Comparison of ENCODE assay signal across 11 cellular contexts in the genomic region with DNA sequence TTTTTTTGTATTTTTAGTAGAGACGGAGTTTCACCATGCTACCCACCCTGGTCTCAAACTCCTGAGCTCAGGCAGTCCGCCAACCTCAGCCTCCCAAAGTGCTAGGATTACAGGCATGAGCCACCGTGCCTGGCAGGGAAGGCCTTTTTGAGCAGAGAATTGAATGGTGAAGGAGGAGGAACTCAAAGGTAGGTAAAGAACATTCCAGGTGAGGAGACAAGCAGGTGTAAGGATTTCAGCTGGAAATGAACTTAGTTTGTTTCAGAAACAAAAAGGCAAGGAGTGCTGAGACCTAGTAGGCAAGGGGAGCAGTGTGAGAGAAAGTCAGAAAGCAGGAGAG. TPM values are rescaled to one million over a fixed set of nuclear protein-coding genes. Genes with fewer than 3 reads are reported as not detected.
DNase-seq lines count a peak whose midpoint lies in the region; ATAC-seq and TF ChIP-seq lines count a peak whose summit lies in the region.
"Had no signal": no experiment of that assay in that cellular context is flagged by ENCODE, and none has a peak within 500 bp of the region (broad histone marks: within the 10 kb centered on the region; RNA-seq: fewer than 3 reads in every experiment).

No MANE protein-coding gene starts in this region.

- H3K27me3 Mint-ChIP-seq in activated naive CD8-positive, alpha-beta T cell treated with anti-CD3 and anti-CD28 coated beads, Interleukin-2, amount 50 U/mL, for 24 hours = peaks cover 6% of the 10 kb centered on the region

- TF ChIP-seq CTCF in DND-41 (IDR thresholded peaks at IDR 0.05; ENCODE audit: borderline replicate concordance, extremely low read depth, low read length, poor library complexity, severe bottlenecking) = no peak
- no peak for TF ChIP-seq CTCF in HL-60 (IDR thresholded peaks at IDR 0.05; ENCODE audit: insufficient read depth, low read length)

- H3K4me2 ChIP-seq in DND-41 (ENCODE audit: insufficient read depth, low read length) = peak overlapping the region; percentile 92

- H3K9ac ChIP-seq in DND-41 (ENCODE audit: low read depth, low read length) = peak overlapping the region; percentile 60

- peaks cover 29% of the 10 kb centered on the region for H3K4me1 Mint-ChIP-seq in activated naive CD8-positive, alpha-beta T cell treated with anti-CD3 and anti-CD28 coated beads, Interleukin-2, amount 50 U/mL, for 24 hours

- WGBS in mesodermal cell (ENCODE audit: insufficient coverage in 2 of 2), 2 experiments = 14 to 40% methylated on average over 1 to 3 of the region's 3 CpGs

- H3K27ac ChIP-seq in DND-41 (ENCODE audit: low read length) (peak overlapping the region; percentile 58; the same call in 1 of the 2 replicates), HL-60 (replicated peaks) (no peak overlapping the region), mesodermal cell (ENCODE audit: low read depth, low read length, severe bottlenecking) (no peak overlapping the region)
- H3K27ac ChIP-seq: cardiac muscle cell had no signal

- no peaks in the 10 kb centered on the region for H3K27me3 ChIP-seq in DND-41 (ENCODE audit: insufficient read depth, low read length, poor library complexity)
- no peaks in the 10 kb centered on the region for H3K27me3 ChIP-seq in HL-60 (ENCODE audit: insufficient read depth, poor library complexity, severe bottlenecking)
- H3K27me3 ChIP-seq: cardiac muscle cell had no signal

- H3K4me3 Mint-ChIP-seq in activated naive CD8-positive, alpha-beta T cell treated with anti-CD3 and anti-CD28 coated beads, Interleukin-2, amount 50 U/mL, for 24 hours = peak overlapping the region; percentile 89

- H3K4me3 ChIP-seq in DND-41 (ENCODE audit: low read depth in 1 of 2, low read length in 2 of 2) (peak overlapping the region; percentile 27 to 77; a peak in 3 of 4 replicates), HL-60 (replicated peaks; ENCODE audit: insufficient read depth, low read length) (peak overlapping the region; percentile 92), mesodermal cell (ENCODE audit: extremely low read depth, insufficient read depth, low read length, poor library complexity, severe bottlenecking) (peak overlapping the region; percentile 84)

- H4K20me1 ChIP-seq in DND-41 (ENCODE audit: insufficient read depth, low read length) = peaks cover 58% of the 10 kb centered on the region

- peaks cover 48% of the 10 kb centered on the region for H3K36me3 Mint-ChIP-seq in activated naive CD8-positive, alpha-beta T cell treated with anti-CD3 and anti-CD28 coated beads, Interleukin-2, amount 50 U/mL, for 24 hours (ENCODE audit: low read depth)

- H3K9me3 Mint-ChIP-seq in activated naive CD8-positive, alpha-beta T cell treated with anti-CD3 and anti-CD28 coated beads, Interleukin-2, amount 50 U/mL, for 24 hours = no peaks in the 10 kb centered on the region

- DNase-seq in DND-41 = no peak
- DNase-seq in HL-60 (ENCODE audit: low read depth in 1 of 2, low spot score in 1 of 2) = no peak
- no peak for DNase-seq in activated naive CD8-positive, alpha-beta T cell treated with anti-CD3 and anti-CD28 coated beads, Interleukin-2, amount 50 U/mL, for 24 hours
- no peak for DNase-seq in NOMO-1 (lab: John Stamatoyannopoulos, UW; ENCODE audit: unreplicated experiment in 2 of 2)
- DNase-seq: activated CD8-positive, alpha-beta memory T cell treated with anti-CD3 and anti-CD28 coated beads for 24 hours; DMS79 treated with DMSO at 0.1 percent for 48 hours; NCI-H2029 treated with DMSO at 0.1 percent for 48 hours had no signal

- peaks cover 56% of the 10 kb centered on the region for H3K36me3 ChIP-seq in DND-41 (ENCODE audit: insufficient read depth, low read length)
- peaks cover 42% of the 10 kb centered on the region for H3K36me3 ChIP-seq in mesodermal cell (ENCODE audit: control insufficient read depth, insufficient read depth, low read length)
- H3K36me3 ChIP-seq: cardiac muscle cell had no signal

- peaks cover 75% of the 10 kb centered on the region for H3K79me2 ChIP-seq in DND-41 (ENCODE audit: insufficient read depth, low read length)

- H3K9me3 ChIP-seq in DND-41 (ENCODE audit: insufficient read depth, low read length, severe bottlenecking) = no peaks in the 10 kb centered on the region
- no peaks in the 10 kb centered on the region for H3K9me3 ChIP-seq in mesodermal cell (ENCODE audit: control insufficient read depth, low read length)

- peaks cover 58% of the 10 kb centered on the region for H3K4me1 ChIP-seq in DND-41 (ENCODE audit: insufficient read depth, low read length)
- H3K4me1 ChIP-seq in mesodermal cell (ENCODE audit: control insufficient read depth, insufficient read depth, low read length, poor library complexity, severe bottlenecking) = peaks cover 18% of the 10 kb centered on the region

- ATAC-seq in DND-41 (ENCODE audit: insufficient read depth, low read depth) (no peak), HG02938 (IDR thresholded peaks at IDR 0.05; ENCODE audit: unreplicated experiment) (no peak), GM19351 (IDR thresholded peaks at IDR 0.05; ENCODE audit: unreplicated experiment) (no peak)
- ATAC-seq in activated naive CD8-positive, alpha-beta T cell treated with anti-CD3 and anti-CD28 coated beads, Interleukin-2, amount 50 U/mL, for 24 hours = no peak

- H3K27ac Mint-ChIP-seq in activated naive CD8-positive, alpha-beta T cell treated with anti-CD3 and anti-CD28 coated beads, Interleukin-2, amount 50 U/mL, for 24 hours = no peak overlapping the region

- no peak overlapping the region for H2AFZ ChIP-seq in DND-41 (ENCODE audit: low read depth, low read length)

RNA-seq across cellular contexts. Expression of gene TICRR, which starts 2.5 kb away (rescaled TPM):
- polyA plus RNA-seq in mesodermal cell (2013, experiment 1 of 2) = 10.9 TPM
- 9.3 TPM for polyA plus RNA-seq in mesodermal cell (2013, experiment 2 of 2)
